12 cellular contexts compared by ENCODE assay signal in genomic region chr2:201733544-201733943, GRCh38. TPM values are rescaled to one million over a fixed set of nuclear protein-coding genes. Genes with fewer than 3 reads are reported as not detected.
DNase-seq lines count a peak whose midpoint lies in the region; ATAC-seq, FAIRE-seq and TF ChIP-seq lines count a peak whose summit lies in the region.
"Had no signal": no experiment of that assay in that cellular context is flagged by ENCODE, and none has a peak within 500 bp of the region (broad histone marks: within the 10 kb centered on the region; RNA-seq: fewer than 3 reads in every experiment).

No MANE protein-coding gene starts in this region.

- no peak overlapping the region for H3K4me2 ChIP-seq in PC-3 (ENCODE audit: low read length)
- H3K4me2 ChIP-seq in endothelial cell of umbilical vein (ENCODE audit: insufficient read depth, low read length), result peak overlapping the region; percentile 81

- DNase-seq in H54 (ENCODE audit: insufficient read length, low spot score) (no peak), PC-3 (no peak), endothelial cell of umbilical vein (ENCODE audit: low read depth, low spot score) (peak; percentile 86), kidney tubule cell (ENCODE audit: low spot score) (peak; percentile 50), NK-92 (lab: John Stamatoyannopoulos, UW; ENCODE audit: unreplicated experiment) (no peak)
- no peak for DNase-seq in NK-92 treated with Interleukin-12 subunit alpha and Interleukin-12 subunit beta, amount 100 ng/mL, for 24 hours (lab: John Stamatoyannopoulos, UW)
- no peak for DNase-seq in activated T-cell treated with anti-CD3 and anti-CD28 coated beads, Interleukin-2, amount 50 U/mL, for 24 hours
- DNase-seq: AML-193, NCI-H510A treated with DMSO at 0.1 percent for 48 hours had no signal

- H3K4me1 Mint-ChIP-seq in activated T-cell treated with anti-CD3 and anti-CD28 coated beads, Interleukin-2, amount 50 U/mL, for 24 hours (ENCODE audit: low read depth), result peaks cover 18% of the 10 kb centered on the region

- intact Hi-C loops in PC-3 (cut with micrococcal nuclease) (no loop called here), endothelial cell of umbilical vein (cut with micrococcal nuclease) (loop anchor here (5.0 kb wide), 1 partner anchor 281 kb away; the partner anchor contains the start of genes STRADB and TRAK2)

- peaks cover 56% of the 10 kb centered on the region for H3K36me3 Mint-ChIP-seq in activated T-cell treated with anti-CD3 and anti-CD28 coated beads, Interleukin-2, amount 50 U/mL, for 24 hours (ENCODE audit: low read depth)

- H3K27ac Mint-ChIP-seq in activated T-cell treated with anti-CD3 and anti-CD28 coated beads, Interleukin-2, amount 50 U/mL, for 24 hours, result no peak overlapping the region

- H3K9me3 ChIP-seq in PC-3 (ENCODE audit: low read length), result no peaks in the 10 kb centered on the region
- H3K9me3 ChIP-seq in endothelial cell of umbilical vein (replicated peaks; ENCODE audit: control insufficient read depth, insufficient read depth, low read length), result no peaks in the 10 kb centered on the region

- dilution Hi-C loops in endothelial cell of umbilical vein (cut with MboI; ENCODE audit: extremely low pct_ligation_motif_present, low sequenced_read_pairs), result no loop called here

- no peaks in the 10 kb centered on the region for H3K27me3 ChIP-seq in PC-3 (ENCODE audit: low read length)
- H3K27me3 ChIP-seq in endothelial cell of umbilical vein (ENCODE audit: control insufficient read depth in 2 of 2, insufficient read depth in 2 of 2, low read length in 2 of 2), result no peaks in the 10 kb centered on the region

- no peaks in the 10 kb centered on the region for H3K9me2 ChIP-seq in PC-3 (replicated peaks; ENCODE audit: low read length)

- H3K27ac ChIP-seq in PC-3 (ENCODE audit: low read length) (no peak overlapping the region), endothelial cell of umbilical vein (ENCODE audit: insufficient read depth, low read depth, low read length) (peak overlapping the region; percentile 23)

- TF ChIP-seq CTCF in PC-3 (conservative IDR thresholded peaks at IDR 0.05; ENCODE audit: low read depth, low read length) (no peak), endothelial cell of umbilical vein (IDR thresholded peaks at IDR 0.05; ENCODE audit: extremely low read depth in 1 of 2, insufficient read depth in 1 of 2, low read depth in 1 of 2, low read length in 2 of 2) (no peak)

- no TSS peak for BruUV-seq in PC-3 (replicated peaks; lab: Mats Ljungman, UMichigan)
- no TSS peak for BruUV-seq in endothelial cell of umbilical vein (replicated peaks; lab: Mats Ljungman, UMichigan)

- no peak overlapping the region for H3K4me3 Mint-ChIP-seq in activated T-cell treated with anti-CD3 and anti-CD28 coated beads, Interleukin-2, amount 50 U/mL, for 24 hours

- no peaks in the 10 kb centered on the region for H3F3A ChIP-seq in PC-3 (ENCODE audit: low read length, unreplicated experiment)

- FAIRE-seq in H54 (lab: Jason Lieb, UNC) (peak; percentile 61), endothelial cell of umbilical vein (lab: Jason Lieb, UNC) (peak; percentile 90)
- FAIRE-seq: GM12891, K562 had no signal

- H3K79me2 ChIP-seq in PC-3 (ENCODE audit: low read length), result no peaks in the 10 kb centered on the region
- H3K79me2 ChIP-seq in endothelial cell of umbilical vein (ENCODE audit: control insufficient read depth, insufficient read depth, low read length), result no peaks in the 10 kb centered on the region

- peaks cover 4% of the 10 kb centered on the region for H3K9me3 Mint-ChIP-seq in activated T-cell treated with anti-CD3 and anti-CD28 coated beads, Interleukin-2, amount 50 U/mL, for 24 hours

- H2AFZ ChIP-seq in PC-3 (ENCODE audit: low read length) (no peak overlapping the region), endothelial cell of umbilical vein (ENCODE audit: low read depth, low read length) (no peak overlapping the region)

- H4K20me1 ChIP-seq in PC-3 (ENCODE audit: low read length) (no peaks in the 10 kb centered on the region), endothelial cell of umbilical vein (replicated peaks; ENCODE audit: control insufficient read depth, extremely low read depth, insufficient read depth, low read length) (no peaks in the 10 kb centered on the region)

- POLR2A ChIA-PET in PC-3 (lab: Charles Lee; ENCODE audit: unreplicated experiment) (no interaction called here), endothelial cell of umbilical vein (lab: Charles Lee) (interaction anchor here (0.6 to 1.4 kb wide), 2 partner anchors 12 to 17 kb away, joined by 3 read pairs; no protein-coding TSS in a partner anchor)

- peaks cover 26% of the 10 kb centered on the region for H3K36me3 ChIP-seq in PC-3 (ENCODE audit: low read depth, low read length)
- peaks cover 3 to 6% of the 10 kb centered on the region in 2 experiments for H3K36me3 ChIP-seq in endothelial cell of umbilical vein (ENCODE audit: control insufficient read depth in 2 of 2, extremely low read depth in 1 of 2, insufficient read depth in 2 of 2, low read length in 2 of 2)

- no peak overlapping the region for H3K9ac ChIP-seq in PC-3 (ENCODE audit: low read length)
- peak overlapping the region; percentile 11 for H3K9ac ChIP-seq in endothelial cell of umbilical vein (replicated peaks; ENCODE audit: extremely low read depth, insufficient read depth, low read length)

- no peak overlapping the region for H3K4me3 ChIP-seq in PC-3 (ENCODE audit: low read length)
- H3K4me3 ChIP-seq in endothelial cell of umbilical vein (replicated peaks in 1 of 3; ENCODE audit: insufficient read depth in 1 of 3, low read depth in 1 of 3, low read length in 3 of 3), result peak overlapping the region in 1 of 3 experiments; percentile 40
- H3K4me3 ChIP-seq: K562 had no signal

- ATAC-seq in PC-3, result 0 out of 2 replicates have a peak, but pooled peaks have one; percentile 40
- ATAC-seq in GM21576 (IDR thresholded peaks at IDR 0.05; ENCODE audit: unreplicated experiment), result no peak
- ATAC-seq: K562 had no signal

- no peaks in the 10 kb centered on the region for H3K27me3 Mint-ChIP-seq in activated T-cell treated with anti-CD3 and anti-CD28 coated beads, Interleukin-2, amount 50 U/mL, for 24 hours

- CTCF ChIA-PET in PC-3 (lab: Charles Lee) (interaction anchor here (0.7 kb wide), 1 partner anchor 770 kb away, joined by 5 read pairs; no protein-coding TSS in a partner anchor), endothelial cell of umbilical vein (lab: Charles Lee) (interaction anchor here (1.0 to 1.9 kb wide), 7 partner anchors 10 to 282 kb away, joined by 3 to 8 read pairs (median 4); partner anchors contain the start of genes STRADB and TRAK2)

- no peaks in the 10 kb centered on the region for H3K9me1 ChIP-seq in endothelial cell of umbilical vein (replicated peaks; ENCODE audit: control insufficient read depth, extremely low read depth, insufficient read depth, low read length)

- TF ChIP-seq POLR2A in H54 (IDR thresholded peaks at IDR 0.05; ENCODE audit: low read depth, low read length), result no peak
- TF ChIP-seq POLR2A in endothelial cell of umbilical vein (IDR thresholded peaks at IDR 0.05; ENCODE audit: low read depth, low read length), result no peak

- H3K4me1 ChIP-seq in PC-3 (ENCODE audit: insufficient read depth, low read length) (no peaks in the 10 kb centered on the region), endothelial cell of umbilical vein (ENCODE audit: control insufficient read depth, extremely low read depth, insufficient read depth, low read length) (peaks cover 38% of the 10 kb centered on the region)

TF ChIP-seq in endothelial cell of umbilical vein, 7 proteins besides CTCF, POLR2A, EP300 and RAD21:
- no peak for TF ChIP-seq MYC (IDR thresholded peaks at IDR 0.05; ENCODE audit: low read depth, low read length)
- peak; percentile 85 for TF ChIP-seq FOS (IDR thresholded peaks at IDR 0.05; ENCODE audit: borderline replicate concordance, insufficient read depth, low read length)
- no peak for TF ChIP-seq GATA2 (IDR thresholded peaks at IDR 0.05; ENCODE audit: insufficient read depth, insufficient read length, low read depth, low read length)
- no peak for TF ChIP-seq MAX (IDR thresholded peaks at IDR 0.05; ENCODE audit: insufficient read depth, insufficient read length)
- peak; percentile 89 for TF ChIP-seq JUN (IDR thresholded peaks at IDR 0.05; ENCODE audit: borderline replicate concordance, insufficient read depth, insufficient read length, low read depth)
- TF ChIP-seq POLR2AphosphoS5 (IDR thresholded peaks at IDR 0.05; ENCODE audit: insufficient read depth, low read depth, low read length), result peak; percentile 68
- no peak for TF ChIP-seq EZH2 (IDR thresholded peaks at IDR 0.05; ENCODE audit: borderline replicate concordance, low read depth, low read length, severe bottlenecking)

RNA-seq across cellular contexts. Expression of gene MPP4, which starts 35.1 kb away (rescaled TPM):
- total RNA-seq in PC-3 (2014; rRNA removed) (0.52 and 0.77 TPM in 2 replicates), endothelial cell of umbilical vein (7.6 and 9.7 TPM in 2 replicates)
- polyA plus RNA-seq in endothelial cell of umbilical vein, result 5.3 and 5.6 TPM in 2 replicates
- 5.3 and 5.6 TPM in 2 replicates for polyA plus RNA-seq in endothelial cell of umbilical vein (2011; cell fraction: cytosol; rRNA removed)
- 23.4 and 30.5 TPM in 2 replicates for polyA plus RNA-seq in endothelial cell of umbilical vein (2011; cell fraction: nucleus; rRNA removed)
- 2.5 and 4.8 TPM in 2 replicates for polyA plus RNA-seq in endothelial cell of umbilical vein (2012)
- 7.1 and 7.3 TPM in 2 replicates for polyA minus RNA-seq in endothelial cell of umbilical vein
- not detected for polyA minus RNA-seq in endothelial cell of umbilical vein (2011; cell fraction: cytosol; rRNA and poly(A)+ RNA removed)
- 10.3 and 18.0 TPM in 2 replicates for polyA minus RNA-seq in endothelial cell of umbilical vein (2011; cell fraction: nucleus; rRNA and poly(A)+ RNA removed)
- total RNA-seq: K562 had no signal

RNA-seq across cellular contexts. Expression of gene ALS2, which starts 47.2 kb away (rescaled TPM):
- total RNA-seq in PC-3 (2014; rRNA removed), result 20.4 and 23.8 TPM in 2 replicates
- 34.6 and 36.1 TPM in 2 replicates for total RNA-seq in endothelial cell of umbilical vein
- 12.0 and 13.1 TPM in 2 replicates for polyA plus RNA-seq in endothelial cell of umbilical vein
- polyA plus RNA-seq in endothelial cell of umbilical vein (2011; cell fraction: cytosol; rRNA removed), result 12.6 and 13.3 TPM in 2 replicates
- polyA plus RNA-seq in endothelial cell of umbilical vein (2011; cell fraction: nucleus; rRNA removed), result 34.1 and 35.7 TPM in 2 replicates
- polyA plus RNA-seq in endothelial cell of umbilical vein (2012), result 23.8 and 25.1 TPM in 2 replicates
- polyA minus RNA-seq in endothelial cell of umbilical vein, result 47.7 and 58.5 TPM in 2 replicates
- polyA minus RNA-seq in endothelial cell of umbilical vein (2011; cell fraction: cytosol; rRNA and poly(A)+ RNA removed), result 3.6 TPM
- polyA minus RNA-seq in endothelial cell of umbilical vein (2011; cell fraction: nucleus; rRNA and poly(A)+ RNA removed), result 40.4 and 57.2 TPM in 2 replicates

Comparison
In these comparisons a context has a peak if more than half of its experiments do, and no peak if none do; other contexts are left out.
1. DNase-seq: peak in endothelial cell of umbilical vein (single experiment) and kidney tubule cell (single experiment); none in H54 (single experiment), PC-3 (single experiment), NK-92 treated with Interleukin-12 subunit alpha and Interleukin-12 subunit beta, amount 100 ng/mL, for 24 hours (single experiment), activated T-cell treated with anti-CD3 and anti-CD28 coated beads, Interleukin-2, amount 50 U/mL, for 24 hours (single experiment) and NK-92 (single experiment).